8 cellular contexts compared by ENCODE assay signal in genomic region chr7:150974468-150975391, GRCh38. TPM values are rescaled to one million over a fixed set of nuclear protein-coding genes. Genes with fewer than 3 reads are reported as not detected.
DNase-seq lines count a peak whose midpoint lies in the region; ATAC-seq, FAIRE-seq and TF ChIP-seq lines count a peak whose summit lies in the region.

No MANE protein-coding gene starts in this region.

- peak; percentile 60 for TF ChIP-seq RAD21 in neural cell (conservative IDR thresholded peaks at IDR 0.05)

- peak overlapping the region; percentile 62 for H3K4me2 ChIP-seq in neural cell (ENCODE audit: low read length)

- H3K9me2 ChIP-seq in neural cell (ENCODE audit: insufficient read depth, low read length), result no peaks in the 10 kb centered on the region

- H3K79me2 ChIP-seq in neural cell (replicated peaks; ENCODE audit: insufficient read depth, low read length), result peaks cover 55% of the 10 kb centered on the region

- H3K36me3 ChIP-seq in neural cell (ENCODE audit: insufficient read depth, low read length), result no peaks in the 10 kb centered on the region
- H3K36me3 ChIP-seq in stomach smooth muscle (ENCODE audit: control insufficient read depth in 2 of 2, insufficient read depth in 2 of 2, low read length in 2 of 2), result no peaks in the 10 kb centered on the region

- TF ChIP-seq EP300 in neural cell (conservative IDR thresholded peaks at IDR 0.05; ENCODE audit: poor library complexity, severe bottlenecking), result peak; percentile 51

- H4K20me1 ChIP-seq in neural cell (ENCODE audit: insufficient read depth), result no peaks in the 10 kb centered on the region

- no peak for TF ChIP-seq POLR2A in GM12892 (IDR thresholded peaks at IDR 0.05; ENCODE audit: low read depth, low read length)

- H3K9ac ChIP-seq in neural cell (ENCODE audit: low read length) (peak overlapping the region; percentile 60), stomach smooth muscle (ENCODE audit: low read length in 2 of 2) (peak overlapping the region; percentile 51 to 59)

- H3F3A ChIP-seq in neural cell (ENCODE audit: insufficient read depth, low read length, poor library complexity, severe bottlenecking), result no peaks in the 10 kb centered on the region

- H3K9me3 ChIP-seq in neural cell (ENCODE audit: low read length), result no peaks in the 10 kb centered on the region
- no peaks in the 10 kb centered on the region for H3K9me3 ChIP-seq in stomach smooth muscle (ENCODE audit: control insufficient read depth in 2 of 2, low read length in 2 of 2)

- no peaks in the 10 kb centered on the region for H3K27me3 ChIP-seq in neural cell (ENCODE audit: insufficient read depth, low read depth, low read length)
- peaks cover 0 to 2% of the 10 kb centered on the region in 2 donors for H3K27me3 ChIP-seq in stomach smooth muscle (ENCODE audit: control insufficient read depth in 1 of 2, insufficient read depth in 2 of 2, low read length in 2 of 2)

- peak overlapping the region; percentile 52 for H3K27ac ChIP-seq in neural cell (ENCODE audit: low read length)
- H3K27ac ChIP-seq in stomach smooth muscle (ENCODE audit: low read length), result peak overlapping the region; percentile 92

- ATAC-seq in HG02678 (IDR thresholded peaks at IDR 0.05; ENCODE audit: unreplicated experiment) (peak; percentile 58), GM18868 (IDR thresholded peaks at IDR 0.05; ENCODE audit: unreplicated experiment) (no peak)

- peak; percentile 28 for TF ChIP-seq CTCF in epithelial cell of proximal tubule (conservative IDR thresholded peaks at IDR 0.05; ENCODE audit: low read depth, low read length)
- peak; percentile 74 for TF ChIP-seq CTCF in neural cell (IDR thresholded peaks at IDR 0.05; ENCODE audit: poor library complexity, severe bottlenecking)

- H3K4me3 ChIP-seq in epithelial cell of proximal tubule (ENCODE audit: low read depth, low read length) (peak overlapping the region; percentile 57), neural cell (ENCODE audit: low read length) (peak overlapping the region; percentile 72), stomach smooth muscle (ENCODE audit: low read length in 2 of 2) (peak overlapping the region; percentile 66 to 86)

- peak; percentile 67 for DNase-seq in GM12892 (ENCODE audit: insufficient read length)
- DNase-seq in NCI-H226, result peak; percentile 61
- peak; percentile 50 for DNase-seq in activated CD8-positive, alpha-beta memory T cell treated with anti-CD3 and anti-CD28 coated beads, Interleukin-2, amount 50 U/mL, for 24 hours (ENCODE audit: extremely low read depth)
- no peak for DNase-seq in epithelial cell of proximal tubule (ENCODE audit: low read depth)

- FAIRE-seq in GM12892 (lab: Jason Lieb, UNC), result peak; percentile 76

- H3K4me1 ChIP-seq in stomach smooth muscle (ENCODE audit: control insufficient read depth, insufficient read depth, low read length), result peaks cover 89% of the 10 kb centered on the region

- peak overlapping the region; percentile 14 for H2AFZ ChIP-seq in neural cell (ENCODE audit: low read depth, low read length)

TF ChIP-seq in neural cell, 6 proteins besides CTCF, POLR2A, EP300 and RAD21:
- TF ChIP-seq MXI1 (conservative IDR thresholded peaks at IDR 0.05; ENCODE audit: poor library complexity, severe bottlenecking) (peak; percentile 65), EZH2 (IDR thresholded peaks at IDR 0.05; ENCODE audit: borderline replicate concordance, insufficient read depth, low read length, poor library complexity, severe bottlenecking) (no peak), SMC3 (conservative IDR thresholded peaks at IDR 0.05; ENCODE audit: poor library complexity) (peak; percentile 64), TAF1 (IDR thresholded peaks at IDR 0.05; ENCODE audit: low read depth) (no peak), POLR2AphosphoS5 (IDR thresholded peaks at IDR 0.05) (peak; percentile 23), REST (IDR thresholded peaks at IDR 0.05; ENCODE audit: borderline replicate concordance) (no peak)

RNA-seq across cellular contexts. Expression of gene KCNH2, which starts 3.4 kb away (rescaled TPM):
- polyA plus RNA-seq in GM12892 (2012; ENCODE audit: missing spikeins), result 0.11 TPM
- 1.9 TPM in 2 replicates for total RNA-seq in epithelial cell of proximal tubule
- 24.4 and 35.5 TPM in 2 replicates for polyA plus RNA-seq in neural cell
- 45.4 and 48.0 TPM in 2 replicates for polyA minus RNA-seq in neural cell

RNA-seq across cellular contexts. Expression of gene NOS3, which starts 16.1 kb away (rescaled TPM):
- polyA plus RNA-seq in GM12892 (2012; ENCODE audit: missing spikeins), result 0.23 TPM
- total RNA-seq in epithelial cell of proximal tubule, result 1.2 and 1.9 TPM in 2 replicates
- not detected in 2 replicates for polyA plus RNA-seq in neural cell
- polyA minus RNA-seq in neural cell, result not detected in 2 replicates

RNA-seq across cellular contexts. Expression of gene ATG9B, which starts 49.6 kb away (rescaled TPM):
- polyA plus RNA-seq in GM12892 (2012; ENCODE audit: missing spikeins), result 0.25 TPM
- total RNA-seq in epithelial cell of proximal tubule, result 0.07 and 1.1 TPM in 2 replicates
- 1.2 and 1.4 TPM in 2 replicates for polyA plus RNA-seq in neural cell
- 0.58 TPM in 1 of 2 replicates, not detected in the other for polyA minus RNA-seq in neural cell

RNA-seq across cellular contexts. Expression of gene ABCB8, which starts 53.5 kb away (rescaled TPM):
- polyA plus RNA-seq in GM12892 (2012; ENCODE audit: missing spikeins), result 8.2 TPM
- total RNA-seq in epithelial cell of proximal tubule, result 31.8 and 36.7 TPM in 2 replicates
- 34.4 and 40.5 TPM in 2 replicates for polyA plus RNA-seq in neural cell
- 49.4 and 51.7 TPM in 2 replicates for polyA minus RNA-seq in neural cell
